In genomic region chr6:157984686-157985225, GRCh38 we compare ENCODE assay signal across 10 cellular contexts. TPM values are rescaled to one million over a fixed set of nuclear protein-coding genes. Genes with fewer than 3 reads are reported as not detected.
A peak's percentile ranks its signal among the peaks of the same experiment; 100 is the strongest.
DNase-seq lines count a peak whose midpoint lies in the region; ATAC-seq and TF ChIP-seq lines count a peak whose summit lies in the region.
"Had no signal": no experiment of that assay in that cellular context is flagged by ENCODE, and none has a peak within 500 bp of the region (broad histone marks: within the 10 kb centered on the region; RNA-seq: fewer than 3 reads in every experiment).

No MANE protein-coding gene starts in this region.

- H3K9me3 ChIP-seq in SJCRH30 (replicated peaks) (no peaks in the 10 kb centered on the region), endodermal cell (ENCODE audit: control insufficient read depth, low read length) (no peaks in the 10 kb centered on the region)

- H3K27ac Mint-ChIP-seq in T-helper 2 cell treated with Interferon-gamma antibody and Interleukin-4, amounts not matched to agents 5 μg/mL and 100 μg/mL, for 36 hours = no peak overlapping the region
- H3K27ac Mint-ChIP-seq in endodermal cell = peak overlapping the region; percentile 77
- H3K27ac Mint-ChIP-seq in stimulated activated effector memory CD8-positive, alpha-beta T cell treated with anti-CD3 and anti-CD28 coated beads, Interleukin-12 subunit alpha, Interleukin-12 subunit beta, amount 100 ng/mL, for 72 hours = peak overlapping the region; percentile 50

- TF ChIP-seq CTCF in endodermal cell (conservative IDR thresholded peaks at IDR 0.05) = no peak

- H3K27me3 Mint-ChIP-seq in T-helper 2 cell treated with Interferon-gamma antibody and Interleukin-4, amounts not matched to agents 5 μg/mL and 100 μg/mL, for 36 hours (ENCODE audit: low read depth) = peaks cover 7% of the 10 kb centered on the region
- peaks cover 16% of the 10 kb centered on the region for H3K27me3 Mint-ChIP-seq in endodermal cell (ENCODE audit: insufficient read depth)

- no peaks in the 10 kb centered on the region for H3K36me3 Mint-ChIP-seq in T-helper 2 cell treated with Interferon-gamma antibody and Interleukin-4, amounts not matched to agents 5 μg/mL and 100 μg/mL, for 36 hours (ENCODE audit: low read depth)
- no peaks in the 10 kb centered on the region for H3K36me3 Mint-ChIP-seq in endodermal cell (ENCODE audit: low read depth)
- no peaks in the 10 kb centered on the region for H3K36me3 Mint-ChIP-seq in stimulated activated effector memory CD8-positive, alpha-beta T cell treated with anti-CD3 and anti-CD28 coated beads, Interleukin-12 subunit alpha, Interleukin-12 subunit beta, amount 100 ng/mL, for 72 hours

- H3K4me3 ChIP-seq in SJCRH30 (no peak overlapping the region), endodermal cell (ENCODE audit: low read length) (no peak overlapping the region)

- H3K4me3 Mint-ChIP-seq in T-helper 2 cell treated with Interferon-gamma antibody and Interleukin-4, amounts not matched to agents 5 μg/mL and 100 μg/mL, for 36 hours = peak overlapping the region; percentile 67
- no peak overlapping the region for H3K4me3 Mint-ChIP-seq in endodermal cell
- H3K4me3 Mint-ChIP-seq in stimulated activated effector memory CD8-positive, alpha-beta T cell treated with anti-CD3 and anti-CD28 coated beads, Interleukin-12 subunit alpha, Interleukin-12 subunit beta, amount 100 ng/mL, for 72 hours = peak overlapping the region; percentile 73

- peak overlapping the region; percentile 80; the same call in 1 of the 2 replicates for H3K27ac ChIP-seq in SJCRH30
- H3K27ac ChIP-seq in endodermal cell (ENCODE audit: low read depth, low read length) = no peak overlapping the region

- H3K4me1 ChIP-seq in SJCRH30 (peaks cover 42% of the 10 kb centered on the region), endodermal cell (ENCODE audit: control insufficient read depth, insufficient read depth, low read length) (peaks cover 9% of the 10 kb centered on the region)

- peaks cover 35% of the 10 kb centered on the region for H3K4me1 Mint-ChIP-seq in T-helper 2 cell treated with Interferon-gamma antibody and Interleukin-4, amounts not matched to agents 5 μg/mL and 100 μg/mL, for 36 hours (ENCODE audit: low read depth)
- H3K4me1 Mint-ChIP-seq in endodermal cell = peaks cover 24% of the 10 kb centered on the region
- peaks cover 48% of the 10 kb centered on the region for H3K4me1 Mint-ChIP-seq in stimulated activated effector memory CD8-positive, alpha-beta T cell treated with anti-CD3 and anti-CD28 coated beads, Interleukin-12 subunit alpha, Interleukin-12 subunit beta, amount 100 ng/mL, for 72 hours

- H3K36me3 ChIP-seq in SJCRH30 = no peaks in the 10 kb centered on the region
- no peaks in the 10 kb centered on the region for H3K36me3 ChIP-seq in endodermal cell (ENCODE audit: control insufficient read depth, insufficient read depth, low read length)

- no peak overlapping the region for H3K9ac ChIP-seq in endodermal cell (ENCODE audit: extremely low read depth, low read length, poor library complexity, severe bottlenecking)

- DNase-seq in T-helper 2 cell treated with Interferon-gamma antibody and Interleukin-4, amounts not matched to agents 5 μg/mL and 100 μg/mL, for 36 hours (ENCODE audit: low spot score) = no peak
- DNase-seq in T-helper 2 cell (no peak), SJCRH30 (no peak), endodermal cell (no peak)
- no peak for DNase-seq in stimulated activated effector memory CD8-positive, alpha-beta T cell treated with anti-CD3 and anti-CD28 coated beads, Interleukin-12 subunit alpha, Interleukin-12 subunit beta, amount 100 ng/mL, for 72 hours (ENCODE audit: low spot score in 2 of 2)
- DNase-seq: activated CD8-positive, alpha-beta memory T cell treated with anti-CD3 and anti-CD28 coated beads, Interleukin-2, amount 50 U/mL, for 48 hours; NCI-H1436 treated with DMSO at 0.1 percent for 48 hours had no signal

- H3K27me3 ChIP-seq in SJCRH30 (no peaks in the 10 kb centered on the region), endodermal cell (ENCODE audit: control insufficient read depth, insufficient read depth, low read length, poor library complexity, severe bottlenecking) (no peaks in the 10 kb centered on the region)

- no peak for ATAC-seq in stimulated activated effector memory CD8-positive, alpha-beta T cell treated with anti-CD3 and anti-CD28 coated beads, Interleukin-12 subunit alpha, Interleukin-12 subunit beta, amount 100 ng/mL, for 72 hours
- ATAC-seq in GM21423 (IDR thresholded peaks at IDR 0.05; ENCODE audit: unreplicated experiment) (no peak), HG03378 (IDR thresholded peaks at IDR 0.05; ENCODE audit: unreplicated experiment) (no peak), GM19455 (IDR thresholded peaks at IDR 0.05; ENCODE audit: unreplicated experiment) (no peak)

- H3K9me3 Mint-ChIP-seq in T-helper 2 cell treated with Interferon-gamma antibody and Interleukin-4, amounts not matched to agents 5 μg/mL and 100 μg/mL, for 36 hours = no peaks in the 10 kb centered on the region
- H3K9me3 Mint-ChIP-seq in endodermal cell = no peaks in the 10 kb centered on the region
- H3K9me3 Mint-ChIP-seq in stimulated activated effector memory CD8-positive, alpha-beta T cell treated with anti-CD3 and anti-CD28 coated beads, Interleukin-12 subunit alpha, Interleukin-12 subunit beta, amount 100 ng/mL, for 72 hours = no peaks in the 10 kb centered on the region

- 86 to 87% methylated on average over 10 to 14 of the region's 14 CpGs for WGBS in endodermal cell (ENCODE audit: insufficient coverage in 1 of 2, insufficient read length in 1 of 2), 2 experiments

RNA-seq across cellular contexts. Expression of gene SYNJ2, which starts 3.1 kb away (rescaled TPM):
- 32.5 and 33.4 TPM in 2 replicates for total RNA-seq in SJCRH30 (2014; rRNA removed; shearing (Covaris generic))
- 10 to 100 TPM; 21.2 to 32.8 TPM for total RNA-seq in endodermal cell
- polyA plus RNA-seq in endodermal cell (2013, experiment 1 of 2) = 4.3 TPM
- 4.7 TPM for polyA plus RNA-seq in endodermal cell (2013, experiment 2 of 2)
